In the genomic region with DNA sequence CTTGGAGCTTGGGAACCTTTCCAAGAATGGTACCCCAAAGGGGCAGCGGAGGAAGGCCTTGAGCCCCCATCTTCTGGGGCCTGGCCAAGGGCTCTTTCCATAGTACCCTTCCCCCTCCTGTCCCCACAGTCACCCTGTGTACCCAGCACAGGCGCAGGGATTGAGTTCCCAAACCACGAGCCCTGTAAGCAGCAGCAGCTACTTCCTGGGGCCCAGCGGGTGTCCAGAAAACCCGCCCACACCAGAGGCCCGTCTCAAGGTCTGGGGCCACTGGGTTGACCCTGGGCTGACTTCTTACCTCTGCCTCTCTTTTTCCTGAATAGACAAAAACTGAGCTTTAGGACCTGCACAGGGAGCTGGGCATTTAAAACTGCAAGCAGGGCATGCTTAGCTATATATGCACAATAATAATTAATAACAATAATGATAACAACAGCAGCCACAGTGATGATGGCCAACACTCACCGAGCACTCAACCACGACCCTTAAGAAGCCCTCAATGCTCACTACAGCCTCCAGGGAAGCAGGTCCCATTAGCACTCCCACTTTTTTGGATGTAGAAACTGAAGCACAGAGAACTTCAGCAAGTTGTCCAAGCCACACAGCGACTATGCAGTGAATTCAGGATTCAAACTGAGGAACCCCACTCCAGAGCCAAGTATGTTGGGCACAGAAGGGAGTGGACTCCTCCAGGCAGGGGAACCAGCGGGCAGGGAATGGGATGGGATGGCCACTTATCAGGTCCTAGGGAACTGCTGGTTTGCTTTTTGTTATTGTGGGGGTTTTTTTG, we compare ENCODE assay signal across 12 cellular contexts. TPM values are rescaled to one million over a fixed set of nuclear protein-coding genes. Genes with fewer than 3 reads are reported as not detected.
DNase-seq lines count a peak whose midpoint lies in the region; ATAC-seq, FAIRE-seq and TF ChIP-seq lines count a peak whose summit lies in the region.
"Had no signal": no experiment of that assay in that cellular context is flagged by ENCODE, and none has a peak within 500 bp of the region (broad histone marks: within the 10 kb centered on the region; RNA-seq: fewer than 3 reads in every experiment).

No MANE protein-coding gene starts in this region.

- H3K79me2 ChIP-seq in K562 (ENCODE audit: control insufficient read depth, insufficient read depth, low read length) = peaks cover 100% of the 10 kb centered on the region

- no peaks in the 10 kb centered on the region; a peak in 1 of 5 replicates for H3K27me3 ChIP-seq in K562 (ENCODE audit: control insufficient read depth in 2 of 2, insufficient read depth in 2 of 2, low read length in 2 of 2)
- H3K27me3 ChIP-seq in naive thymus-derived CD4-positive, alpha-beta T cell (ENCODE audit: control insufficient read depth in 2 of 2, insufficient read depth in 2 of 2, low read length in 2 of 2) = no peaks in the 10 kb centered on the region
- H3K27me3 ChIP-seq: testis had no signal

- intact Hi-C loops in K562 (cut with micrococcal nuclease) (no loop called here), left colon (cut with DNase I, micrococcal nuclease) (no loop called here)
- intact Hi-C loops in naive thymus-derived CD4-positive, alpha-beta T cell (cut with micrococcal nuclease) = no loop called here
- intact Hi-C loops in activated T-helper 1 cell treated with anti-CD3 and anti-CD28 coated beads, Interleukin-12 subunit alpha, Interleukin-12 subunit beta, Interleukin-2, Interleukin-4 antibody, amounts not matched to agents 30 ng/mL and 10 ng/mL and 1 ng/mL, durations not matched to agents 14 hours and 24 hours and 36 hours (cut with micrococcal nuclease) = no loop called here

- peak; percentile 87 for FAIRE-seq in K562 (lab: Jason Lieb, UNC)

- no peak for TF ChIP-seq CTCF in K562 (IDR thresholded peaks at IDR 0.05 in 2 of 3, conservative IDR thresholded peaks at IDR 0.05 in 1 of 3; ENCODE audit: insufficient read depth in 2 of 3, low read depth in 1 of 3, low read length in 3 of 3)

- H3K36me3 Mint-ChIP-seq in naive thymus-derived CD4-positive, alpha-beta T cell = peaks cover 0 to 1% (median 0%) of the 10 kb centered on the region in 5 donors
- no peaks in the 10 kb centered on the region for H3K36me3 Mint-ChIP-seq in activated T-helper 1 cell treated with anti-CD3 and anti-CD28 coated beads, Interleukin-12 subunit alpha, Interleukin-12 subunit beta, Interleukin-2, Interleukin-4 antibody, amounts not matched to agents 30 ng/mL and 10 ng/mL and 1 ng/mL, durations not matched to agents 14 hours and 24 hours and 36 hours (ENCODE audit: low read depth)

- H2AFZ ChIP-seq in K562 (ENCODE audit: low read depth, low read length) = no peak overlapping the region

- H3K4me3 Mint-ChIP-seq in naive thymus-derived CD4-positive, alpha-beta T cell = peak overlapping the region in 1 of 10 donors; percentile 74
- H3K4me3 Mint-ChIP-seq in activated T-helper 1 cell treated with anti-CD3 and anti-CD28 coated beads, Interleukin-12 subunit alpha, Interleukin-12 subunit beta, Interleukin-2, Interleukin-4 antibody, amounts not matched to agents 30 ng/mL and 10 ng/mL and 1 ng/mL, durations not matched to agents 14 hours and 24 hours and 36 hours = no peak overlapping the region

- peaks cover 53 to 68% of the 10 kb centered on the region in 2 experiments for H3K4me1 ChIP-seq in K562 (replicated peaks in 1 of 2; ENCODE audit: control insufficient read depth in 2 of 2, insufficient read depth in 2 of 2, low read length in 2 of 2)
- peaks cover 33 to 51% of the 10 kb centered on the region in 2 donors for H3K4me1 ChIP-seq in naive thymus-derived CD4-positive, alpha-beta T cell (ENCODE audit: control insufficient read depth in 2 of 2, insufficient read depth in 2 of 2, low read length in 2 of 2)

- H3K27ac ChIP-seq in K562 (ENCODE audit: extremely low read depth, low read depth, low read length) = peak overlapping the region; percentile 78
- H3K27ac ChIP-seq in naive thymus-derived CD4-positive, alpha-beta T cell (ENCODE audit: low read depth, low read length) = peak overlapping the region; percentile 44
- H3K27ac ChIP-seq: testis had no signal

- H3K9me3 ChIP-seq in K562 (replicated peaks; ENCODE audit: control insufficient read depth, insufficient read depth, low read depth, low read length) = no peaks in the 10 kb centered on the region
- H3K9me3 ChIP-seq in naive thymus-derived CD4-positive, alpha-beta T cell (ENCODE audit: control insufficient read depth in 2 of 3, low read length in 3 of 3) = no peaks in the 10 kb centered on the region
- H3K9me3 ChIP-seq: testis had no signal

- H3K4me1 Mint-ChIP-seq in naive thymus-derived CD4-positive, alpha-beta T cell = peaks cover 0 to 59% (median 19%) of the 10 kb centered on the region in 7 donors
- H3K4me1 Mint-ChIP-seq in activated T-helper 1 cell treated with anti-CD3 and anti-CD28 coated beads, Interleukin-12 subunit alpha, Interleukin-12 subunit beta, Interleukin-2, Interleukin-4 antibody, amounts not matched to agents 30 ng/mL and 10 ng/mL and 1 ng/mL, durations not matched to agents 14 hours and 24 hours and 36 hours (ENCODE audit: low read depth) = peaks cover 14% of the 10 kb centered on the region

- peak overlapping the region; percentile 56 for H3K4me2 ChIP-seq in K562 (ENCODE audit: insufficient read depth, low read length)

- H3K9me3 Mint-ChIP-seq in naive thymus-derived CD4-positive, alpha-beta T cell = no peaks in the 10 kb centered on the region
- H3K9me3 Mint-ChIP-seq in activated T-helper 1 cell treated with anti-CD3 and anti-CD28 coated beads, Interleukin-12 subunit alpha, Interleukin-12 subunit beta, Interleukin-2, Interleukin-4 antibody, amounts not matched to agents 30 ng/mL and 10 ng/mL and 1 ng/mL, durations not matched to agents 14 hours and 24 hours and 36 hours = no peaks in the 10 kb centered on the region

- peak overlapping the region; percentile 38 to 64 for H3K9ac ChIP-seq in K562 (ENCODE audit: insufficient read depth in 1 of 2, low read depth in 2 of 2, low read length in 2 of 2)

- no TSS peak for BruUV-seq in K562 (replicated peaks; lab: Mats Ljungman, UMichigan)

- no peak for TF ChIP-seq POLR2A in K562 (conservative IDR thresholded peaks at IDR 0.05)

- peaks cover 37% of the 10 kb centered on the region for H3K36me3 ChIP-seq in K562 (ENCODE audit: control insufficient read depth, insufficient read depth, low read length)
- peaks cover 0 to 1% (median 0%) of the 10 kb centered on the region in 3 experiments for H3K36me3 ChIP-seq in naive thymus-derived CD4-positive, alpha-beta T cell (ENCODE audit: control insufficient read depth in 2 of 3, insufficient read depth in 3 of 3, low read length in 3 of 3)

- 0 out of 4 replicates have a peak, but pooled peaks of 1 of the 2 experiments have one; percentile 23 for TF ChIP-seq RAD21 in K562 (CRISPR knock-in tag; conservative IDR thresholded peaks at IDR 0.05 in 1 of 2, IDR thresholded peaks at IDR 0.05 in 1 of 2)

- 13% methylated on average over 10 of the region's 10 CpGs for WGBS in K562 (ENCODE audit: insufficient coverage, low coverage, missing lambda C conversion rate)

- no peaks in the 10 kb centered on the region for H3K9me1 ChIP-seq in K562 (ENCODE audit: control insufficient read depth, insufficient read depth, low read length)

- TF ChIP-seq EP300 in K562 (IDR thresholded peaks at IDR 0.05; ENCODE audit: low read length) = peak; percentile 57; the same call in 1 of the 2 replicates

- DNase-seq in Daoy (ENCODE audit: low read depth) (peak; percentile 46), LHCN-M2 (ENCODE audit: low read depth) (peak; percentile 12), K562 (ENCODE audit: extremely low read depth in 1 of 4, low spot score in 3 of 4) (peak; percentile 53 to 89 (median 70)), left colon (no peak), NCI-H446 (lab: John Stamatoyannopoulos, UW) (no peak)
- DNase-seq in naive thymus-derived CD4-positive, alpha-beta T cell = no peak
- no peak for DNase-seq in activated T-helper 1 cell treated with anti-CD3 and anti-CD28 coated beads, Interleukin-12 subunit alpha, Interleukin-12 subunit beta, Interleukin-2, Interleukin-4 antibody, amounts not matched to agents 30 ng/mL and 10 ng/mL and 1 ng/mL, durations not matched to agents 14 hours and 24 hours and 36 hours (ENCODE audit: low spot score)
- DNase-seq: COR-L47, cortex of kidney, NCI-H1048, testis had no signal

- POLR2A ChIA-PET in K562 (lab: Yijun Ruan, JAX) = interaction anchor here (0.6 to 2.7 kb wide), 6 partner anchors 9 to 172 kb away, joined by 3 to 12 read pairs (median 3); a partner anchor contains a TSS
- POLR2A ChIA-PET in naive thymus-derived CD4-positive, alpha-beta T cell (lab: Charles Lee) = interaction anchor here (0.9 to 2.7 kb wide), 5 partner anchors 10 to 35 kb away, joined by 3 to 13 read pairs (median 4); no protein-coding TSS in a partner anchor

- H3K27ac Mint-ChIP-seq in naive thymus-derived CD4-positive, alpha-beta T cell = peak overlapping the region in 4 of 9 donors; percentile 66 to 86 (median 84)
- H3K27ac Mint-ChIP-seq in activated T-helper 1 cell treated with anti-CD3 and anti-CD28 coated beads, Interleukin-12 subunit alpha, Interleukin-12 subunit beta, Interleukin-2, Interleukin-4 antibody, amounts not matched to agents 30 ng/mL and 10 ng/mL and 1 ng/mL, durations not matched to agents 14 hours and 24 hours and 36 hours = no peak overlapping the region

- H3K27me3 Mint-ChIP-seq in naive thymus-derived CD4-positive, alpha-beta T cell = no peaks in the 10 kb centered on the region
- H3K27me3 Mint-ChIP-seq in activated T-helper 1 cell treated with anti-CD3 and anti-CD28 coated beads, Interleukin-12 subunit alpha, Interleukin-12 subunit beta, Interleukin-2, Interleukin-4 antibody, amounts not matched to agents 30 ng/mL and 10 ng/mL and 1 ng/mL, durations not matched to agents 14 hours and 24 hours and 36 hours (ENCODE audit: insufficient read depth) = no peaks in the 10 kb centered on the region

- CTCF ChIA-PET in K562 (lab: Yijun Ruan, JAX; ENCODE audit: low intra/inter-chr PET ratio) = interaction anchor here (0.6 kb wide), 1 partner anchor 54 kb away, joined by 7 read pairs; no protein-coding TSS in a partner anchor
- CTCF ChIA-PET in naive thymus-derived CD4-positive, alpha-beta T cell (lab: Charles Lee) = no interaction called here

- H3K4me3 ChIP-seq in K562 = no peak overlapping the region
- no peak overlapping the region for H3K4me3 ChIP-seq in naive thymus-derived CD4-positive, alpha-beta T cell (ENCODE audit: low read length)
- H3K4me3 ChIP-seq: testis had no signal

- in situ Hi-C loops in K562 (cut with MboI) = no loop called here

- ATAC-seq in K562 (peak; percentile 85), left colon (no peak), HG03442 (IDR thresholded peaks at IDR 0.05; ENCODE audit: unreplicated experiment) (no peak)
- ATAC-seq in naive thymus-derived CD4-positive, alpha-beta T cell = no peak

- H4K20me1 ChIP-seq in K562 (replicated peaks; ENCODE audit: control insufficient read depth, insufficient read depth, low read length) = no peaks in the 10 kb centered on the region

RNA-seq across cellular contexts. Expression of a gene that starts 14.5 kb away (rescaled TPM):
- 11.3 and 11.8 TPM in 2 replicates for total RNA-seq in Daoy (2014; rRNA removed; shearing (Covaris generic))
- 1.4 and 3.0 TPM in 2 replicates for total RNA-seq in LHCN-M2 (2014; rRNA removed)
- 5.0 TPM for polyA plus RNA-seq in LHCN-M2 (2012)
- 83.7 and 101 TPM in 2 replicates for total RNA-seq in K562 (2011; cell fraction: chromatin; rRNA removed; ENCODE audit: low replicate concordance)
- total RNA-seq in K562 (2011; cell fraction: nucleolus; rRNA removed) = 37.2 and 38.4 TPM in 2 replicates
- total RNA-seq in K562 (2011; cell fraction: nucleoplasm; rRNA removed) = 54.0 and 63.1 TPM in 2 replicates
- total RNA-seq in K562 (2014; rRNA removed) = 14.8 and 17.9 TPM in 2 replicates
- total RNA-seq in K562 (2014; rRNA removed; fragmentation: Illumina TruSeq; extraction: Trizol) = 9.7 and 10.6 TPM in 2 replicates
- 13.8 and 14.1 TPM in 2 replicates for total RNA-seq in K562 (2015; rRNA removed; fragmentation: Illumina TruSeq; extraction: Trizol)
- 33.2 and 36.2 TPM in 2 replicates for total RNA-seq in K562 (2021)
- polyA plus RNA-seq in K562 (2011; rRNA removed) = 11.6 and 15.4 TPM in 2 replicates
- polyA plus RNA-seq in K562 (2011; cell fraction: cytosol; rRNA removed) = 9.9 and 14.8 TPM in 2 replicates
- polyA plus RNA-seq in K562 (2011; cell fraction: nucleus; rRNA removed) = 42.8 and 74.6 TPM in 2 replicates
- 15.9 and 17.9 TPM in 2 replicates for polyA plus RNA-seq in K562 (2012)
- 14.8 and 16.0 TPM in 2 replicates for polyA plus RNA-seq in K562 (2014; fragmentation: Illumina TruSeq; extraction: Trizol)
- polyA plus RNA-seq in K562 (2014; fragmentation: Nextera tagmentation; extraction: Ambion mirVana) = 1 to 10 TPM; 5.1 to 6.6 TPM
- 13.6 and 15.9 TPM in 2 replicates for polyA plus RNA-seq in K562 (2014; rRNA removed)
- 10.1 and 11.5 TPM in 2 replicates for polyA minus RNA-seq in K562 (2011; rRNA and poly(A)+ RNA removed)
- 15.5 and 25.2 TPM in 2 replicates for polyA minus RNA-seq in K562 (2011; cell fraction: cytosol; rRNA and poly(A)+ RNA removed)
- polyA minus RNA-seq in K562 (2011; cell fraction: nucleus; rRNA and poly(A)+ RNA removed) = 17.2 and 19.1 TPM in 2 replicates
- total RNA-seq in naive thymus-derived CD4-positive, alpha-beta T cell = 10 to 100 TPM; 29.4 to 81.9 (median 74.6) TPM
- 10 to 100 TPM; 17.3 to 23.5 TPM for polyA plus RNA-seq in naive thymus-derived CD4-positive, alpha-beta T cell
- total RNA-seq in left colon = 10 to 100 TPM; 55.2 to 61.0 TPM
- 10.3 and 14.3 TPM in 2 replicates for total RNA-seq in activated T-helper 1 cell treated with anti-CD3 and anti-CD28 coated beads, Interleukin-12 subunit alpha, Interleukin-12 subunit beta, Interleukin-2, Interleukin-4 antibody, amounts not matched to agents 30 ng/mL and 10 ng/mL and 1 ng/mL, durations not matched to agents 14 hours and 24 hours and 36 hours

Comparison
In these comparisons a context has a peak if more than half of its experiments do, and no peak if none do; other contexts are left out.
1. DNase-seq: peak in Daoy (single experiment), LHCN-M2 (single experiment) and K562 (4 of 4); none in naive thymus-derived CD4-positive, alpha-beta T cell (0 of 9), left colon (0 of 2), NCI-H446 (0 of 2) and activated T-helper 1 cell treated with anti-CD3 and anti-CD28 coated beads, Interleukin-12 subunit alpha, Interleukin-12 subunit beta, Interleukin-2, Interleukin-4 antibody, amounts not matched to agents 30 ng/mL and 10 ng/mL and 1 ng/mL, durations not matched to agents 14 hours and 24 hours and 36 hours (single experiment).